23 cellular contexts compared by ENCODE assay signal in genomic region chr17:19322129-19322505, GRCh38.
"Had no signal": no experiment of that assay in that cellular context is flagged by ENCODE, and none has a peak within 500 bp of the region (broad histone marks: within the 10 kb centered on the region; RNA-seq: fewer than 3 reads in every experiment).

No MANE protein-coding gene starts in this region.

- H3K9me3 ChIP-seq: body of pancreas, gastrocnemius medialis, tibial artery had no signal

- H3K27ac ChIP-seq: body of pancreas, gastrocnemius medialis, psoas muscle, tibial artery had no signal

- H3K4me1 ChIP-seq: body of pancreas, tibial artery had no signal

- H3K4me3 ChIP-seq: body of pancreas, gastrocnemius medialis, psoas muscle, tibial artery had no signal

- H3K4me1 Mint-ChIP-seq: activated CD4-positive, alpha-beta T cell treated with anti-CD3 and anti-CD28 coated beads for 36 hours; activated naive CD8-positive, alpha-beta T cell treated with anti-CD3 and anti-CD28 coated beads for 36 hours; stimulated activated naive B cell treated with anti-CD40 and anti-IgM and Interleukin-4, amounts not matched to agents 10 μg/mL and 1 μg/mL and 100 μg/mL, for 72 hours had no signal

- FAIRE-seq: kidney, urothelium cell line had no signal

- H3K36me3 ChIP-seq: gastrocnemius medialis had no signal

- H3K36me3 Mint-ChIP-seq: activated naive CD8-positive, alpha-beta T cell treated with anti-CD3 and anti-CD28 coated beads for 36 hours had no signal

- H3K27ac Mint-ChIP-seq: activated CD4-positive, alpha-beta memory T cell treated with anti-CD3 and anti-CD28 coated beads for 36 hours; activated CD4-positive, alpha-beta T cell treated with anti-CD3 and anti-CD28 coated beads for 36 hours; activated naive CD8-positive, alpha-beta T cell treated with anti-CD3 and anti-CD28 coated beads for 36 hours; activated T-helper 1 cell treated with anti-CD3 and anti-CD28 coated beads, Interleukin-12 subunit alpha, Interleukin-12 subunit beta, Interleukin-2, Interleukin-4 antibody, amounts not matched to agents 30 ng/mL and 10 ng/mL and 1 ng/mL, durations not matched to agents 14 hours and 24 hours and 36 hours; stimulated activated naive B cell treated with anti-CD40 and anti-IgM and Interleukin-4, amounts not matched to agents 10 μg/mL and 1 μg/mL and 100 μg/mL, for 72 hours had no signal

- H3K27me3 ChIP-seq: body of pancreas, gastrocnemius medialis, tibial artery had no signal

- ATAC-seq: activated CD4-positive, alpha-beta T cell treated with anti-CD3 and anti-CD28 coated beads for 36 hours; body of pancreas; gastrocnemius medialis; left lobe of liver; psoas muscle; sciatic nerve; stimulated activated naive B cell treated with anti-CD40 and anti-IgM and Interleukin-4, amounts not matched to agents 10 μg/mL and 1 μg/mL and 100 μg/mL, for 72 hours had no signal

- DNase-seq: activated CD4-positive, alpha-beta memory T cell treated with anti-CD3 and anti-CD28 coated beads for 36 hours; activated CD4-positive, alpha-beta T cell treated with anti-CD3 and anti-CD28 coated beads for 36 hours; activated naive CD4-positive, alpha-beta T cell; activated naive CD8-positive, alpha-beta T cell treated with anti-CD3 and anti-CD28 coated beads for 36 hours; activated T-cell treated with anti-CD3 and anti-CD28 coated beads for 4 hours; amygdala; body of pancreas; cortex of kidney; effector CD4-positive, alpha-beta T cell; kidney; mammary epithelial cell; midbrain; psoas muscle; stimulated activated CD4-positive, alpha-beta T cell treated with anti-CD3 and anti-CD28 coated beads, Interleukin-4, amount 100 ng/mL, for 4 hours; stimulated activated naive B cell treated with anti-CD40 and anti-IgM and Interleukin-4, amounts not matched to agents 10 μg/mL and 1 μg/mL and 100 μg/mL, for 72 hours; SW 1271; T-helper 2 cell had no signal

- H3K4me3 Mint-ChIP-seq: activated CD4-positive, alpha-beta memory T cell treated with anti-CD3 and anti-CD28 coated beads for 36 hours; activated CD4-positive, alpha-beta T cell treated with anti-CD3 and anti-CD28 coated beads for 36 hours; activated naive CD8-positive, alpha-beta T cell treated with anti-CD3 and anti-CD28 coated beads for 36 hours; activated T-helper 1 cell treated with anti-CD3 and anti-CD28 coated beads, Interleukin-12 subunit alpha, Interleukin-12 subunit beta, Interleukin-2, Interleukin-4 antibody, amounts not matched to agents 30 ng/mL and 10 ng/mL and 1 ng/mL, durations not matched to agents 14 hours and 24 hours and 36 hours; stimulated activated naive B cell treated with anti-CD40 and anti-IgM and Interleukin-4, amounts not matched to agents 10 μg/mL and 1 μg/mL and 100 μg/mL, for 72 hours had no signal
